ENCODE assay signal across 17 cellular contexts in genomic region chr1:17683551-17683950, GRCh38.
"Had no signal": no experiment of that assay in that cellular context is flagged by ENCODE, and none has a peak within 500 bp of the region (broad histone marks: within the 10 kb centered on the region; RNA-seq: fewer than 3 reads in every experiment).

No MANE protein-coding gene starts in this region.

- H3K4me3 Mint-ChIP-seq: activated T-cell treated with anti-CD3 and anti-CD28 coated beads, Interleukin-2, amount 50 U/mL, for 24 hours; activated T-helper 17 cell treated with anti-CD3 and anti-CD28 coated beads, Interleukin-2, amount 50 U/mL, for 72 hours; central memory CD8-positive, alpha-beta T cell; natural killer cell treated with Interleukin-12 subunit alpha and Interleukin-12 subunit beta and Interleukin-15 and Interleukin-18, amount 100 ng/mL, for 72 hours; stimulated activated naive B cell treated with anti-CD40 and anti-IgM and Interleukin-4, amounts not matched to agents 10 μg/mL and 1 μg/mL and 100 μg/mL, for 72 hours had no signal

- DNase-seq: activated T-cell treated with anti-CD3 and anti-CD28 coated beads, Interleukin-2, amount 50 U/mL, for 24 hours; aorta; colonic mucosa; erythroblast; foreskin melanocyte; left ventricle myocardium superior; occipital lobe; small intestine; stimulated activated CD4-positive, alpha-beta T cell treated with anti-CD3 and anti-CD28 coated beads, Interleukin-15, amount 100 ng/mL, for 24 hours; stimulated activated naive B cell treated with anti-CD40 and anti-IgM and Interleukin-4, amounts not matched to agents 10 μg/mL and 1 μg/mL and 100 μg/mL, for 72 hours; T-helper 9 cell; testis; upper lobe of right lung had no signal

- H3K27ac ChIP-seq: colonic mucosa, testis, upper lobe of right lung had no signal

- H3K4me1 ChIP-seq: colonic mucosa, testis, upper lobe of right lung had no signal

- H3K9me3 Mint-ChIP-seq: activated naive CD4-positive, alpha-beta T cell treated with anti-CD3 and anti-CD28 coated beads, Interleukin-2, amount 50 U/mL, for 72 hours; activated T-cell treated with anti-CD3 and anti-CD28 coated beads, Interleukin-2, amount 50 U/mL, for 24 hours; activated T-helper 17 cell treated with anti-CD3 and anti-CD28 coated beads, Interleukin-2, amount 50 U/mL, for 72 hours; central memory CD8-positive, alpha-beta T cell; natural killer cell treated with Interleukin-12 subunit alpha and Interleukin-12 subunit beta and Interleukin-15 and Interleukin-18, amount 100 ng/mL, for 72 hours; stimulated activated naive B cell treated with anti-CD40 and anti-IgM and Interleukin-4, amounts not matched to agents 10 μg/mL and 1 μg/mL and 100 μg/mL, for 72 hours had no signal

- H3K27ac Mint-ChIP-seq: activated naive CD4-positive, alpha-beta T cell treated with anti-CD3 and anti-CD28 coated beads, Interleukin-2, amount 50 U/mL, for 72 hours; activated T-cell treated with anti-CD3 and anti-CD28 coated beads, Interleukin-2, amount 50 U/mL, for 24 hours; activated T-helper 17 cell treated with anti-CD3 and anti-CD28 coated beads, Interleukin-2, amount 50 U/mL, for 72 hours; natural killer cell treated with Interleukin-12 subunit alpha and Interleukin-12 subunit beta and Interleukin-15 and Interleukin-18, amount 100 ng/mL, for 72 hours; stimulated activated naive B cell treated with anti-CD40 and anti-IgM and Interleukin-4, amounts not matched to agents 10 μg/mL and 1 μg/mL and 100 μg/mL, for 72 hours had no signal

- H3K4me3 ChIP-seq: colonic mucosa, testis, upper lobe of right lung had no signal

- H3K27me3 ChIP-seq: colonic mucosa, testis, upper lobe of right lung had no signal

- H3K9me3 ChIP-seq: colonic mucosa, testis, upper lobe of right lung had no signal

- H3K36me3 Mint-ChIP-seq: activated naive CD4-positive, alpha-beta T cell treated with anti-CD3 and anti-CD28 coated beads, Interleukin-2, amount 50 U/mL, for 72 hours; natural killer cell treated with Interleukin-12 subunit alpha and Interleukin-12 subunit beta and Interleukin-15 and Interleukin-18, amount 100 ng/mL, for 72 hours; stimulated activated naive B cell treated with anti-CD40 and anti-IgM and Interleukin-4, amounts not matched to agents 10 μg/mL and 1 μg/mL and 100 μg/mL, for 72 hours had no signal

- H3K4me1 Mint-ChIP-seq: activated T-helper 17 cell treated with anti-CD3 and anti-CD28 coated beads, Interleukin-2, amount 50 U/mL, for 72 hours; central memory CD8-positive, alpha-beta T cell; stimulated activated naive B cell treated with anti-CD40 and anti-IgM and Interleukin-4, amounts not matched to agents 10 μg/mL and 1 μg/mL and 100 μg/mL, for 72 hours had no signal
